Comparison of ENCODE assay signal across 14 cellular contexts in genomic region chr1:231037585-231038517, GRCh38. TPM values are rescaled to one million over a fixed set of nuclear protein-coding genes. Genes with fewer than 3 reads are reported as not detected.
DNase-seq lines count a peak whose midpoint lies in the region; ATAC-seq and TF ChIP-seq lines count a peak whose summit lies in the region.
"Had no signal": no experiment of that assay in that cellular context is flagged by ENCODE, and none has a peak within 500 bp of the region (broad histone marks: within the 10 kb centered on the region; RNA-seq: fewer than 3 reads in every experiment).

No MANE protein-coding gene starts in this region.

- POLR2A ChIA-PET in activated CD4-positive, alpha-beta memory T cell treated with anti-CD3 and anti-CD28 coated beads, Interleukin-2, amount 10 ng/mL, durations not matched to agents 7 days and 5 days (lab: Charles Lee) = interaction anchor here (0.9 to 3.4 kb wide), 3 partner anchors 16 to 92 kb away, joined by 3 to 18 read pairs (median 5); partner anchors contain the start of genes ARV1 and TTC13
- POLR2A ChIA-PET in activated CD4-positive, alpha-beta memory T cell treated with anti-CD3 and anti-CD28 coated beads for 36 hours (lab: Charles Lee) = interaction anchor here (2.0 kb wide), 1 partner anchor 16 kb away, joined by 6 read pairs; no protein-coding TSS in a partner anchor

- no peak overlapping the region for H3K27ac Mint-ChIP-seq in activated CD4-positive, alpha-beta memory T cell treated with anti-CD3 and anti-CD28 coated beads, Interleukin-2, amount 10 ng/mL, durations not matched to agents 7 days and 5 days
- H3K27ac Mint-ChIP-seq in activated CD4-positive, alpha-beta memory T cell treated with anti-CD3 and anti-CD28 coated beads for 36 hours = no peak overlapping the region
- H3K27ac Mint-ChIP-seq: dendritic cell treated with granulocyte-macrophage colony-stimulating factor and Interleukin-4, amounts not matched to agents 40 ng/mL and 50 ng/mL, for 4 days had no signal

- TF ChIP-seq CTCF in psoas muscle (IDR thresholded peaks at IDR 0.05) = no peak

- H3K4me3 ChIP-seq in SJSA1 = no peak overlapping the region
- peak overlapping the region; percentile 77 for H3K4me3 ChIP-seq in psoas muscle

- no peaks in the 10 kb centered on the region for H3K36me3 Mint-ChIP-seq in activated CD4-positive, alpha-beta memory T cell treated with anti-CD3 and anti-CD28 coated beads, Interleukin-2, amount 10 ng/mL, durations not matched to agents 7 days and 5 days (ENCODE audit: low read depth)
- H3K36me3 Mint-ChIP-seq in activated CD4-positive, alpha-beta memory T cell treated with anti-CD3 and anti-CD28 coated beads for 36 hours = peaks cover 6% of the 10 kb centered on the region

- H3K36me3 ChIP-seq in SJSA1 = peaks cover 8% of the 10 kb centered on the region; the same call in 1 of the 2 replicates
- no peaks in the 10 kb centered on the region for H3K36me3 ChIP-seq in psoas muscle (ENCODE audit: insufficient read depth in 1 of 2, low read depth in 1 of 2)
- H3K36me3 ChIP-seq: transverse colon had no signal

- intact Hi-C loops in activated CD4-positive, alpha-beta memory T cell treated with anti-CD3 and anti-CD28 coated beads for 36 hours (cut with micrococcal nuclease) = no loop called here
- intact Hi-C loops in psoas muscle (cut with DNase I) = no loop called here

- H3K27me3 Mint-ChIP-seq in activated CD4-positive, alpha-beta memory T cell treated with anti-CD3 and anti-CD28 coated beads, Interleukin-2, amount 10 ng/mL, durations not matched to agents 7 days and 5 days = peaks cover 20% of the 10 kb centered on the region
- H3K27me3 Mint-ChIP-seq in activated CD4-positive, alpha-beta memory T cell treated with anti-CD3 and anti-CD28 coated beads for 36 hours = no peaks in the 10 kb centered on the region

- H3K4me1 ChIP-seq in SJSA1 (replicated peaks) = peaks cover 33% of the 10 kb centered on the region
- H3K4me1 ChIP-seq in psoas muscle = no peaks in the 10 kb centered on the region

- DNase-seq in activated CD4-positive, alpha-beta memory T cell treated with anti-CD3 and anti-CD28 coated beads, Interleukin-2, amount 10 ng/mL, durations not matched to agents 7 days and 5 days = no peak
- no peak for DNase-seq in activated CD4-positive, alpha-beta memory T cell treated with anti-CD3 and anti-CD28 coated beads for 36 hours
- peak; percentile 51 to 60 for DNase-seq in SJSA1 (ENCODE audit: low read depth in 1 of 2, low spot score in 2 of 2)
- peak; percentile 35 to 36 for DNase-seq in erythroblast (lab: John Stamatoyannopoulos, UW)
- no peak for DNase-seq in psoas muscle
- DNase-seq in NCI-H446 treated with DMSO at 0.1 percent for 48 hours (lab: John Stamatoyannopoulos, UW) = no peak
- no peak for DNase-seq in iPS-NIHi11 (ENCODE audit: low spot score)
- DNase-seq: activated CD4-positive, alpha-beta T cell treated with anti-CD3 and anti-CD28 coated beads for 1 hour; activated naive CD4-positive, alpha-beta T cell treated with Interleukin-2 at 50 U/mL for 16 hours; GOT3; NCI-H1417; transverse colon had no signal

- no peak for ATAC-seq in psoas muscle
- ATAC-seq in HG02870 (IDR thresholded peaks at IDR 0.05; ENCODE audit: unreplicated experiment) = no peak

- no peaks in the 10 kb centered on the region for H3K9me3 Mint-ChIP-seq in activated CD4-positive, alpha-beta memory T cell treated with anti-CD3 and anti-CD28 coated beads, Interleukin-2, amount 10 ng/mL, durations not matched to agents 7 days and 5 days
- H3K9me3 Mint-ChIP-seq in activated CD4-positive, alpha-beta memory T cell treated with anti-CD3 and anti-CD28 coated beads for 36 hours = no peaks in the 10 kb centered on the region
- H3K9me3 Mint-ChIP-seq: dendritic cell treated with granulocyte-macrophage colony-stimulating factor and Interleukin-4, amounts not matched to agents 40 ng/mL and 50 ng/mL, for 4 days had no signal

- no peaks in the 10 kb centered on the region for H3K9me3 ChIP-seq in SJSA1 (replicated peaks)
- no peaks in the 10 kb centered on the region for H3K9me3 ChIP-seq in psoas muscle
- H3K9me3 ChIP-seq: transverse colon had no signal

- WGBS in psoas muscle, 3 donors = 86 to 90% (median 88%) methylated on average over 13 of the region's 13 CpGs

- H3K27me3 ChIP-seq in SJSA1 (replicated peaks) = no peaks in the 10 kb centered on the region
- H3K27me3 ChIP-seq in psoas muscle (ENCODE audit: insufficient read depth in 3 of 3, low read length in 2 of 3) = peaks cover 0 to 50% (median 24%) of the 10 kb centered on the region in 3 donors

- H3K4me3 Mint-ChIP-seq in activated CD4-positive, alpha-beta memory T cell treated with anti-CD3 and anti-CD28 coated beads, Interleukin-2, amount 10 ng/mL, durations not matched to agents 7 days and 5 days = peak overlapping the region; percentile 1
- H3K4me3 Mint-ChIP-seq in activated CD4-positive, alpha-beta memory T cell treated with anti-CD3 and anti-CD28 coated beads for 36 hours = no peak overlapping the region

- TF ChIP-seq POLR2A in erythroblast (IDR thresholded peaks at IDR 0.05; ENCODE audit: low read length) = no peak

- CTCF ChIA-PET in activated CD4-positive, alpha-beta memory T cell treated with anti-CD3 and anti-CD28 coated beads, Interleukin-2, amount 10 ng/mL, durations not matched to agents 7 days and 5 days (lab: Charles Lee) = no interaction called here
- CTCF ChIA-PET in activated CD4-positive, alpha-beta memory T cell treated with anti-CD3 and anti-CD28 coated beads for 36 hours (lab: Charles Lee) = interaction anchor here (0.7 kb wide), 1 partner anchor 74 kb away, joined by 4 read pairs; no protein-coding TSS in a partner anchor

- H3K4me1 Mint-ChIP-seq in activated CD4-positive, alpha-beta memory T cell treated with anti-CD3 and anti-CD28 coated beads, Interleukin-2, amount 10 ng/mL, durations not matched to agents 7 days and 5 days = peaks cover 30% of the 10 kb centered on the region
- H3K4me1 Mint-ChIP-seq in activated CD4-positive, alpha-beta memory T cell treated with anti-CD3 and anti-CD28 coated beads for 36 hours (ENCODE audit: low read depth) = peaks cover 27% of the 10 kb centered on the region

- H3K27ac ChIP-seq in SJSA1 (no peak overlapping the region), psoas muscle (no peak overlapping the region)
- H3K27ac ChIP-seq: transverse colon had no signal

RNA-seq across cellular contexts. Expression of gene FAM89A, which starts 2.2 kb away (rescaled TPM):
- total RNA-seq in activated CD4-positive, alpha-beta memory T cell treated with anti-CD3 and anti-CD28 coated beads, Interleukin-2, amount 10 ng/mL, durations not matched to agents 7 days and 5 days = 1 to 10 TPM; 6.8 to 6.9 TPM
- 10 to 100 TPM; 14.3 to 15.1 TPM for total RNA-seq in activated CD4-positive, alpha-beta memory T cell treated with anti-CD3 and anti-CD28 coated beads for 36 hours
- total RNA-seq in SJSA1 (2014; rRNA removed; shearing (Covaris generic)) = 36.7 and 39.5 TPM in 2 replicates
- 1 to 10 TPM; 2.7 to 6.3 (median 4.6) TPM for total RNA-seq in psoas muscle
- polyA plus RNA-seq in psoas muscle = 1 to 10 TPM; 2.9 to 5.1 (median 4.2) TPM

RNA-seq across cellular contexts. Expression of gene ARV1, which starts 59.0 kb away (rescaled TPM):
- total RNA-seq in activated CD4-positive, alpha-beta memory T cell treated with anti-CD3 and anti-CD28 coated beads, Interleukin-2, amount 10 ng/mL, durations not matched to agents 7 days and 5 days = 10 to 100 TPM; 13.2 to 15.3 TPM
- total RNA-seq in activated CD4-positive, alpha-beta memory T cell treated with anti-CD3 and anti-CD28 coated beads for 36 hours = 10 to 100 TPM; 12.7 to 13.8 TPM
- total RNA-seq in SJSA1 (2014; rRNA removed; shearing (Covaris generic)) = 23.6 and 33.1 TPM in 2 replicates
- total RNA-seq in psoas muscle = 10 to 100 TPM in 3 of 4 donors, 1 to 10 TPM in 1; 7.9 to 18.7 (median 12.2) TPM
- polyA plus RNA-seq in psoas muscle = 10 to 100 TPM; 12.6 to 22.5 (median 21.8) TPM

RNA-seq across cellular contexts. Expression of gene TTC13, which starts 59.2 kb away (rescaled TPM):
- total RNA-seq in activated CD4-positive, alpha-beta memory T cell treated with anti-CD3 and anti-CD28 coated beads, Interleukin-2, amount 10 ng/mL, durations not matched to agents 7 days and 5 days = 10 to 100 TPM; 42.0 to 46.0 TPM
- total RNA-seq in activated CD4-positive, alpha-beta memory T cell treated with anti-CD3 and anti-CD28 coated beads for 36 hours = 10 to 100 TPM; 17.3 to 18.3 TPM
- 8.5 and 9.9 TPM in 2 replicates for total RNA-seq in SJSA1 (2014; rRNA removed; shearing (Covaris generic))
- 10 to 100 TPM in 2 of 4 donors, 1 to 10 TPM in 2; 7.6 to 14.3 (median 9.5) TPM for total RNA-seq in psoas muscle
- polyA plus RNA-seq in psoas muscle = 10 to 100 TPM in 2 of 3 donors, 1 to 10 TPM in 1; 9.3 to 24.2 (median 11.5) TPM

Comparison
In these comparisons a context has a peak if more than half of its experiments do, and no peak if none do; other contexts are left out.
1. DNase-seq: peak in SJSA1 (2 of 2) and erythroblast (2 of 2); none in activated CD4-positive, alpha-beta memory T cell treated with anti-CD3 and anti-CD28 coated beads, Interleukin-2, amount 10 ng/mL, durations not matched to agents 7 days and 5 days (single experiment), activated CD4-positive, alpha-beta memory T cell treated with anti-CD3 and anti-CD28 coated beads for 36 hours (single experiment), psoas muscle (0 of 2), NCI-H446 treated with DMSO at 0.1 percent for 48 hours (single experiment) and iPS-NIHi11 (single experiment).